8 cellular contexts compared by ENCODE assay signal in the genomic region with DNA sequence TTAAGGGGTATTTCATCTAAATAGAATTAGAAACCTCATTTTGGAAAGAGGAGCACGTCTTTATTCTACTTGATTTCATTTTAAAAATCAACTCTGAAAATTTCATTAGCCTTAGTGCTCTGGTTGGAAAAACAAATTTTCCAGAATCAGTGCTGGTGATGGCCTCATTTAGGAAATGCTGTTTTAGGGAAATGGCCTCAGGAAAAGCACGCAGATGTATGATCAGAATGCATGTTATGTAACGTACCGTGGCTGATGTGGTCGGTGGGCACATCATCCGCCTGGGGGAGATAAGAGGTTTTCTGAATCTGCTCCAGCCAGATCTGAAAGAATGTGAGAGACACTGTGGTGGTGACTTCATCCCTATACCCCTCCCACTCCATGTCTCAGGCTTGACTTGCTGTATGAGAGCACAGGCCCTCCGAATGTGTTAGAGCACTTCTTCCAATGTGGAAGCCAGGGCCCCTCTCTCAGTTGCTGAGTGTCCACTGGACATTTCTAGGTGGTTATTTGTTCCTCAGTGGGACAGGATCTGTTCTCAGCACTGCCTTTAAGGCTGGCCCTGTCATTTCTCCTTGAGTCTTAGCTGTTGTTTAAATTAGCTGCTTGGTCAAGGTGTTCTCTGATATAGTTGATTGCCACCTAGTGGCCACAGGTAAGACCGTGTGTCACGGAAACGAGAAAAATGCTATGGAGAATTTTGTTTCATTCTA.
DNase-seq lines count a peak whose midpoint lies in the region; ATAC-seq and TF ChIP-seq lines count a peak whose summit lies in the region.

No MANE protein-coding gene starts in this region.

- peak; percentile 9 for DNase-seq in NK-92 treated with Interleukin-12 subunit alpha and Interleukin-12 subunit beta, amount 100 ng/mL, for 24 hours (lab: John Stamatoyannopoulos, UW)
- DNase-seq in NK-92 (lab: John Stamatoyannopoulos, UW; ENCODE audit: unreplicated experiment) (no peak), H7 (peak; percentile 69), MM.1S (peak; percentile 77), T1000 (lab: John Stamatoyannopoulos, UW) (peak; percentile 38), right lobe of liver (peak in 1 of 3 donors; percentile 66)
- peak in 1 of 2 donors; percentile 30 for DNase-seq in central memory CD8-positive, alpha-beta T cell (ENCODE audit: low spot score in 2 of 2)
- peak; percentile 33 to 67 for DNase-seq in stimulated activated effector memory CD8-positive, alpha-beta T cell treated with anti-CD3 and anti-CD28 coated beads, Interleukin-12 subunit alpha, Interleukin-12 subunit beta, amount 100 ng/mL, for 72 hours (ENCODE audit: low spot score in 2 of 2)

- no peaks in the 10 kb centered on the region for H3F3A ChIP-seq in MM.1S (ENCODE audit: insufficient read depth, low read length)

- H3K36me3 ChIP-seq in H7 (replicated peaks; ENCODE audit: control insufficient read depth, insufficient read depth, low read length) = no peaks in the 10 kb centered on the region
- no peaks in the 10 kb centered on the region for H3K36me3 ChIP-seq in MM.1S (replicated peaks; ENCODE audit: insufficient read depth, low read length)
- no peaks in the 10 kb centered on the region for H3K36me3 ChIP-seq in right lobe of liver

- H3K4me3 Mint-ChIP-seq in central memory CD8-positive, alpha-beta T cell = no peak overlapping the region
- H3K4me3 Mint-ChIP-seq in stimulated activated effector memory CD8-positive, alpha-beta T cell treated with anti-CD3 and anti-CD28 coated beads, Interleukin-12 subunit alpha, Interleukin-12 subunit beta, amount 100 ng/mL, for 72 hours = no peak overlapping the region

- H3K9me3 ChIP-seq in MM.1S (replicated peaks; ENCODE audit: insufficient read depth, low read length) = no peaks in the 10 kb centered on the region
- H3K9me3 ChIP-seq in right lobe of liver = no peaks in the 10 kb centered on the region

- no peak overlapping the region for H3K9ac ChIP-seq in MM.1S (ENCODE audit: low read length)

- H3K4me2 ChIP-seq in MM.1S (ENCODE audit: low read depth, low read length) = no peak overlapping the region

- H2AFZ ChIP-seq in MM.1S (ENCODE audit: low read length) = no peak overlapping the region

- H3K27me3 ChIP-seq in H7 (ENCODE audit: control insufficient read depth, insufficient read depth, low read length) = no peaks in the 10 kb centered on the region
- H3K27me3 ChIP-seq in MM.1S (replicated peaks; ENCODE audit: insufficient read depth, low read length) = no peaks in the 10 kb centered on the region
- no peaks in the 10 kb centered on the region for H3K27me3 ChIP-seq in right lobe of liver

- 35% methylated on average over 5 of the region's 10 CpGs for WGBS in right lobe of liver (ENCODE audit: insufficient coverage, low coverage, low lambda C conversion rate, missing lambda C conversion rate)

- peak; percentile 73 for ATAC-seq in central memory CD8-positive, alpha-beta T cell (replicated peaks; ENCODE audit: extremely low read depth, poor library complexity, severe bottlenecking)
- peak; percentile 86 to 96 (median 88) for ATAC-seq in right lobe of liver
- peak; percentile 97 for ATAC-seq in stimulated activated effector memory CD8-positive, alpha-beta T cell treated with anti-CD3 and anti-CD28 coated beads, Interleukin-12 subunit alpha, Interleukin-12 subunit beta, amount 100 ng/mL, for 72 hours

- peak overlapping the region; percentile 20 for H3K27ac Mint-ChIP-seq in central memory CD8-positive, alpha-beta T cell (ENCODE audit: low read depth)
- H3K27ac Mint-ChIP-seq in stimulated activated effector memory CD8-positive, alpha-beta T cell treated with anti-CD3 and anti-CD28 coated beads, Interleukin-12 subunit alpha, Interleukin-12 subunit beta, amount 100 ng/mL, for 72 hours = no peak overlapping the region

- no peaks in the 10 kb centered on the region for H4K20me1 ChIP-seq in MM.1S (ENCODE audit: insufficient read depth, low read length)

- H3K4me3 ChIP-seq in H7 (ENCODE audit: insufficient read depth, low read depth, low read length) (no peak overlapping the region), MM.1S (ENCODE audit: low read length) (no peak overlapping the region), right lobe of liver (no peak overlapping the region)

- no peaks in the 10 kb centered on the region for H3K9me3 Mint-ChIP-seq in central memory CD8-positive, alpha-beta T cell
- no peaks in the 10 kb centered on the region for H3K9me3 Mint-ChIP-seq in stimulated activated effector memory CD8-positive, alpha-beta T cell treated with anti-CD3 and anti-CD28 coated beads, Interleukin-12 subunit alpha, Interleukin-12 subunit beta, amount 100 ng/mL, for 72 hours

- intact Hi-C loops in right lobe of liver (cut with DNase I) = no loop called here

- H3K9me2 ChIP-seq in MM.1S (replicated peaks; ENCODE audit: insufficient read depth, low read length) = no peaks in the 10 kb centered on the region

- H3K4me1 Mint-ChIP-seq in central memory CD8-positive, alpha-beta T cell = peaks cover 80% of the 10 kb centered on the region
- H3K4me1 Mint-ChIP-seq in stimulated activated effector memory CD8-positive, alpha-beta T cell treated with anti-CD3 and anti-CD28 coated beads, Interleukin-12 subunit alpha, Interleukin-12 subunit beta, amount 100 ng/mL, for 72 hours = peaks cover 53% of the 10 kb centered on the region

- no peaks in the 10 kb centered on the region for H3K79me2 ChIP-seq in MM.1S (ENCODE audit: low read length)

- peak; percentile 80 for TF ChIP-seq CTCF in MM.1S (IDR thresholded peaks at IDR 0.05; ENCODE audit: low read length)
- TF ChIP-seq CTCF in right lobe of liver (IDR thresholded peaks at IDR 0.05) = peak; percentile 42 to 82 (median 60)

- TF ChIP-seq POLR2A in right lobe of liver (IDR thresholded peaks at IDR 0.05) = no peak

- H3K27me3 Mint-ChIP-seq in central memory CD8-positive, alpha-beta T cell = no peaks in the 10 kb centered on the region

- H3K4me1 ChIP-seq in MM.1S (ENCODE audit: low read length) = no peaks in the 10 kb centered on the region; the same call in 1 of the 2 replicates
- peaks cover 0 to 5% (median 3%) of the 10 kb centered on the region in 4 donors for H3K4me1 ChIP-seq in right lobe of liver

- H3K36me3 Mint-ChIP-seq in central memory CD8-positive, alpha-beta T cell (ENCODE audit: insufficient read depth) = peaks cover 3% of the 10 kb centered on the region
- no peaks in the 10 kb centered on the region for H3K36me3 Mint-ChIP-seq in stimulated activated effector memory CD8-positive, alpha-beta T cell treated with anti-CD3 and anti-CD28 coated beads, Interleukin-12 subunit alpha, Interleukin-12 subunit beta, amount 100 ng/mL, for 72 hours

- H3K27ac ChIP-seq in MM.1S (ENCODE audit: low read length) (no peak overlapping the region), right lobe of liver (no peak overlapping the region)
